Comparison of ENCODE assay signal across 1 cellular context in genomic region chr7:150359007-150359917, GRCh38.
TF ChIP-seq lines count a peak whose summit lies in the region.

No MANE protein-coding gene starts in this region.

TF ChIP-seq in H1, 55 proteins besides CTCF, POLR2A, EP300 and RAD21:
- no peak for TF ChIP-seq POU5F1 (IDR thresholded peaks at IDR 0.05; ENCODE audit: low read depth, low read length)
- TF ChIP-seq JUN (IDR thresholded peaks at IDR 0.05; ENCODE audit: low read depth, low read length), result no peak
- TF ChIP-seq SRF (IDR thresholded peaks at IDR 0.05; ENCODE audit: low read depth, low read length), result no peak
- no peak for TF ChIP-seq CHD2 (IDR thresholded peaks at IDR 0.05; ENCODE audit: low read length)
- TF ChIP-seq TEAD4 (IDR thresholded peaks at IDR 0.05; ENCODE audit: low read depth, low read length), result no peak
- no peak for TF ChIP-seq SIRT6 (IDR thresholded peaks at IDR 0.05; ENCODE audit: low read length)
- no peak for TF ChIP-seq MAFK (IDR thresholded peaks at IDR 0.05; ENCODE audit: low read depth, low read length)
- no peak for TF ChIP-seq POLR2AphosphoS5 (IDR thresholded peaks at IDR 0.05; ENCODE audit: low read depth, low read length)
- no peak for TF ChIP-seq EZH2 (IDR thresholded peaks at IDR 0.05; ENCODE audit: low read depth, low read length, severe bottlenecking)
